In the genomic region with DNA sequence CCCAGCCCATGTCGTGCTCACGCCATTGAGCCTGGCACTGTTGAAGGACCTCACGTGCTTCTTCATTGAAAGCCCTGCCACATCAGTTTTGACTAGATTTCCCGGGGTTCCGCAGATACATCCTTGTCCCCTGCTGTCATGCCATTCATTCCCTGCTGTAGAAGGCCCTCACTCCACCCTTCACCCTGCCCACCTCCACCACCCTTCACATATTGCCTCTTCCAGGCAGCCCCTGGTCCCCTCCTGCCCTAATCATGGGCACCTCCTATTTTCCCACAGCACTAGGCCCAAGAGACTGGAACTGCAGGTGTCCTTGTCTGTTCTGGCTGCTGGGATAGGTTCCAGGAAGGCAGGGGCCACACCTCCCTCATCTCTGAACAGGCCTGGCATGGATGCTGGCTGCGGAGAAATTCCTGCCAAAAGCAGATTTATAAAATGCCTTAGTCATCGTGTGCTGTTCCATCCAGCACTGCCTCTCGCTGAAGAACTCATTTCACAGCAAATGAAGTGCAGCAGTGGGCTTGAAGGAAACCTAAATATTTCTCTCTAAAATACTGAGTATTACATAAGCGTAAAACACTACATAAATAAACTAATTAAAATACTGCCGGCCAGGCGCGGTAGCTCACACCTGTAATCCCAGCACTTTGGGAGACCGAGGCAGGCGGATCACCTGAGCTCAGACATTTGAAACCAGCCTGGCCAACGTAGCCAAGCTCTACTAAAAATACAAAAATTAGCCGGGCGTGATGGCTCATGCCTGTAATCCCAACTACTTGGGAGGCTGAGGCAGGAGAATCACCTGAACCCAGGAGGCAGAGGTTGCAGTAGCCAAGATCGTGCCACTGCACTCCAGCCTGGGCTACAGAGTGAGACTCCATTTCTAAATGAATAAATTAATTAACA, we compare ENCODE assay signal across 9 cellular contexts. TPM values are rescaled to one million over a fixed set of nuclear protein-coding genes. Genes with fewer than 3 reads are reported as not detected.
DNase-seq lines count a peak whose midpoint lies in the region; ATAC-seq and TF ChIP-seq lines count a peak whose summit lies in the region.
"Had no signal": no experiment of that assay in that cellular context is flagged by ENCODE, and none has a peak within 500 bp of the region (broad histone marks: within the 10 kb centered on the region; RNA-seq: fewer than 3 reads in every experiment).

No MANE protein-coding gene starts in this region.

- TF ChIP-seq CTCF in AG09319 (IDR thresholded peaks at IDR 0.05; ENCODE audit: low read depth, low read length) (no peak), dorsolateral prefrontal cortex (IDR thresholded peaks at IDR 0.05 in 54 of 56, conservative IDR thresholded peaks at IDR 0.05 in 2 of 56; ENCODE audit: low read depth in 1 of 56, partially characterized antibody in 56 of 56) (peak in 1 of 56 donors; percentile 7)

- DNase-seq in AG09319 (ENCODE audit: extremely low read depth, low read depth) = peak; percentile 77
- DNase-seq in NCI-H446 (lab: John Stamatoyannopoulos, UW) = peak; percentile 22 to 59
- DNase-seq in dorsolateral prefrontal cortex = peak in 9 of 10 donors; percentile 50 to 84 (median 72)
- DNase-seq in myocyte (ENCODE audit: low read depth) = peak; percentile 82
- no peak for DNase-seq in effector CD8-positive, alpha-beta T cell (lab: John Stamatoyannopoulos, UW)
- DNase-seq: KBM-7 had no signal

- H3K4me3 ChIP-seq in dorsolateral prefrontal cortex = no peak overlapping the region

- intact Hi-C loops in dorsolateral prefrontal cortex (cut with DNase I) = no loop called here

- no peaks in the 10 kb centered on the region for H3K27me3 ChIP-seq in dorsolateral prefrontal cortex

- no peak for ATAC-seq in GM19328 (IDR thresholded peaks at IDR 0.05; ENCODE audit: unreplicated experiment)
- no peak for ATAC-seq in HG02571 (IDR thresholded peaks at IDR 0.05; ENCODE audit: unreplicated experiment)
- no peak for ATAC-seq in GM18870 (IDR thresholded peaks at IDR 0.05; ENCODE audit: unreplicated experiment)

- peak overlapping the region in 56 of 59 donors; percentile 4 to 88 (median 70) for H3K27ac ChIP-seq in dorsolateral prefrontal cortex

RNA-seq across cellular contexts. Expression of a gene that starts 38.4 kb away (rescaled TPM):
- total RNA-seq in dorsolateral prefrontal cortex = 10 to 100 TPM; 38.9 to 64.3 (median 51.5) TPM
- 119 and 122 TPM in 2 replicates for total RNA-seq in myocyte
- 130 TPM for polyA plus RNA-seq in myocyte (2012)

RNA-seq across cellular contexts. Expression of a gene that starts 38.6 kb away (rescaled TPM):
- 10 to 100 TPM in 1 of 120 experiments, 1 to 10 TPM in 119; 4.1 to 10.9 (median 6.5) TPM for total RNA-seq in dorsolateral prefrontal cortex
- total RNA-seq in myocyte = 2.1 and 3.0 TPM in 2 replicates
- 4.1 TPM for polyA plus RNA-seq in myocyte (2012)

RNA-seq across cellular contexts. Expression of a gene that starts 44.5 kb away (rescaled TPM):
- total RNA-seq in dorsolateral prefrontal cortex (100 to 1,000 TPM in 103 of 120 experiments, 10 to 100 TPM in 17; 50.7 to 624 (median 173) TPM), myocyte (0.29 TPM in 1 of 2 replicates, not detected in the other)
- 0.72 TPM for polyA plus RNA-seq in myocyte (2012)

RNA-seq across cellular contexts. Expression of a gene that starts 49.4 kb away (rescaled TPM):
- total RNA-seq in dorsolateral prefrontal cortex (not detected), myocyte (697 and 1,132 TPM in 2 replicates)
- polyA plus RNA-seq in myocyte (2012) = 391 TPM

Comparison
In these comparisons a context has a peak if more than half of its experiments do, and no peak if none do; other contexts are left out.
1. RNA of a gene that starts 44.5 kb away (total RNA-seq): 50.7 to 624 TPM in dorsolateral prefrontal cortex; 0.29 TPM in myocyte; every median in the first group is over 10 times any median in the second.